In the genomic region with DNA sequence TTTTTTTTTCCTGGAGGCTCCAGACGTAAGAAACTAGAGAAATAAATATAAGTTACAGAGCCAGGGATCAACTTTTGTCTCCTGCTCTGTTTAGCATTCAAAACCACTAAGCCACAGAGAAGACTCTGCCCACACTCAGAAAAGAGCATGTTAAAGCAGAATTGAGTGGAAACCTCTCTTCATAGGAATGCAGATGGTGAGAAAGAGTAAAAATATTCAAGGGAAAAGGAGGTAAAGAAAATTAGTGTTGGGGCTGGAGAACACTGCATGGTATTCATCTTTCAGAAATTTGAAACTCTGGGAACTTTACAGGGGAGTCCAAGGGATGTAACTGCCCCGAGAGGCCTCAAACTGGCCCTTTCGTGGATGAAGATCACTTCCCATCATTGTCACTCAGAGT, we compare ENCODE assay signal across 11 cellular contexts.
DNase-seq lines count a peak whose midpoint lies in the region; TF ChIP-seq lines count a peak whose summit lies in the region.
"Had no signal": no experiment of that assay in that cellular context is flagged by ENCODE, and none has a peak within 500 bp of the region (broad histone marks: within the 10 kb centered on the region; RNA-seq: fewer than 3 reads in every experiment).

No MANE protein-coding gene starts in this region.

- 55 to 61% (median 57%) methylated on average over 3 of the region's 3 CpGs for WGBS in ovary, 3 donors

- H3K27me3 ChIP-seq in SJCRH30 (no peaks in the 10 kb centered on the region), ovary (no peaks in the 10 kb centered on the region)

- H3K27ac ChIP-seq in SJCRH30 (peak overlapping the region; percentile 43; the same call in 1 of the 2 replicates), ovary (peak overlapping the region; percentile 9 to 37)

- TF ChIP-seq CTCF in fibroblast of mammary gland (conservative IDR thresholded peaks at IDR 0.05; ENCODE audit: control insufficient read depth, insufficient read depth, low read depth, low read length) (no peak), ovary (IDR thresholded peaks at IDR 0.05) (no peak)

- intact Hi-C loops in ovary (cut with DNase I) = loop anchor here in 1 of 4 donors (10.0 kb wide), 1 partner anchor 55 kb away; no protein-coding TSS in a partner anchor

- H3K4me1 ChIP-seq in SJCRH30 (peaks cover 6% of the 10 kb centered on the region), ovary (ENCODE audit: insufficient read depth) (peaks cover 3% of the 10 kb centered on the region)

- H3K9me3 ChIP-seq in SJCRH30 (replicated peaks) (no peaks in the 10 kb centered on the region), ovary (no peaks in the 10 kb centered on the region)

- H3K4me3 ChIP-seq in SJCRH30 (no peak overlapping the region), fibroblast of mammary gland (ENCODE audit: control insufficient read depth, low read depth, low read length) (no peak overlapping the region), ovary (no peak overlapping the region)

- DNase-seq in EH (ENCODE audit: low read depth) (peak; percentile 91), SJCRH30 (peak; percentile 9 to 56), fibroblast of mammary gland (ENCODE audit: low read depth) (peak; percentile 60), ovary (no peak), NCI-H2171 (lab: John Stamatoyannopoulos, UW) (no peak), inferior parietal cortex (ENCODE audit: extremely low spot score) (no peak), NCI-H774 (lab: John Stamatoyannopoulos, UW) (no peak)
- no peak for DNase-seq in stimulated activated CD4-positive, alpha-beta T cell treated with anti-CD3 and anti-CD28 coated beads, Interleukin-4, amount 100 ng/mL, for 24 hours
- DNase-seq: CD8-positive, alpha-beta T cell; NCI-H2171 treated with DMSO at 0.1 percent for 48 hours; SHP77 treated with DMSO at 0.1 percent for 48 hours had no signal

- H3K36me3 ChIP-seq in SJCRH30 = no peaks in the 10 kb centered on the region
- H3K36me3 ChIP-seq in ovary = no peaks in the 10 kb centered on the region

- TF ChIP-seq EP300 in ovary (IDR thresholded peaks at IDR 0.05) = no peak

- no peak for TF ChIP-seq POLR2A in ovary (IDR thresholded peaks at IDR 0.05)

Comparison
In these comparisons a context has a peak if more than half of its experiments do, and no peak if none do; other contexts are left out.
1. DNase-seq: peak in EH (single experiment), SJCRH30 (2 of 2) and fibroblast of mammary gland (single experiment); none in ovary (0 of 5), NCI-H2171 (single experiment), inferior parietal cortex (single experiment), stimulated activated CD4-positive, alpha-beta T cell treated with anti-CD3 and anti-CD28 coated beads, Interleukin-4, amount 100 ng/mL, for 24 hours (single experiment) and NCI-H774 (single experiment).